ENCODE assay signal across 26 cellular contexts in the genomic region with DNA sequence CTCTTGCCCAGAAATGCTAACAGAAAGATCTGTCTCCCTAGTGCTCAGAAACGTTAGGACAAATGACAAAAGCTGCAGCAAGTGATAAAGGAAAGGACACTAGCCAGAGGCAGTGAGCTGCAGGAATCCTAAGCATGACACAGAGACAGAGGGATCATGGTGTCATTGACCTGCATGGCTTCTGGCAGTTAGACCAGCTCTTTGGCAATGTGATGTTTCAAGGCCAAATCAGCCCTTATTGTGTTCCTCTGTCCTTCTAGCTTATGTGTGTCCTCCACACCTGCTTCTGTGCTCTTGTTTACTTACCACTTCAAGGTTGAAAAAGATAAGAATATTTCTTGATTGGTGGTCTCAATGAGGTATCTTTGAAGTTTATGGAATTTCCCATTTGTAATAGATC.
"Had no signal": no experiment of that assay in that cellular context is flagged by ENCODE, and none has a peak within 500 bp of the region (broad histone marks: within the 10 kb centered on the region; RNA-seq: fewer than 3 reads in every experiment).

No MANE protein-coding gene starts in this region.

- H3K36me3 ChIP-seq: esophagus muscularis mucosa, lower lobe of right lung, neural progenitor cell, suprapubic skin, tibial artery, WERI-Rb-1 had no signal

- H3K9me3 ChIP-seq: lower lobe of right lung, tibial artery had no signal

- H3K27ac ChIP-seq: esophagus muscularis mucosa, foreskin keratinocyte, lower lobe of right lung, neural progenitor cell, parathyroid adenoma, spleen, suprapubic skin, tibial artery, WERI-Rb-1 had no signal

- DNase-seq: activated CD4-positive, alpha-beta memory T cell treated with anti-CD3 and anti-CD28 coated beads for 36 hours; activated CD4-positive, alpha-beta T cell treated with anti-CD3 and anti-CD28 coated beads for 48 hours; activated CD8-positive, alpha-beta memory T cell treated with anti-CD3 and anti-CD28 coated beads, Interleukin-2, amount 50 U/mL, for 4 hours; activated gamma-delta T cell treated with Interleukin-2 at 50 U/mL for 16 hours; activated naive CD4-positive, alpha-beta T cell treated with anti-CD3 and anti-CD28 coated beads, Interleukin-2, amount 50 U/mL, for 16 hours; activated T-cell treated with anti-CD3 and anti-CD28 coated beads, Interleukin-2, amount 50 U/mL, for 1 hour; amygdala; dermis blood vessel endothelial cell; effector CD4-positive, alpha-beta T cell; foreskin keratinocyte; lower lobe of right lung; mesenchymal stem cell; natural killer cell; occipital lobe; right cardiac atrium; spleen; stimulated activated naive CD4-positive, alpha-beta T cell; SW 1271; T-helper 9 cell; tibial artery; WERI-Rb-1 had no signal

- ATAC-seq: activated CD4-positive, CD25-positive, alpha-beta regulatory T cell treated with anti-CD3 and anti-CD28 coated beads, Interleukin-2, amount 50 U/mL, for 24 hours; foreskin keratinocyte; lower lobe of right lung; natural killer cell had no signal

- H3K4me1 ChIP-seq: foreskin keratinocyte, lower lobe of right lung, neural progenitor cell, spleen had no signal

- H3K9ac ChIP-seq: neural progenitor cell, parathyroid adenoma had no signal

- H3K4me3 ChIP-seq: esophagus muscularis mucosa, lower lobe of right lung, neural progenitor cell, spleen, suprapubic skin, tibial artery had no signal

- H3K27me3 ChIP-seq: esophagus muscularis mucosa, foreskin keratinocyte, neural progenitor cell, spleen, suprapubic skin, tibial artery had no signal
